In genomic region chr17:47324224-47325020, GRCh38 we compare ENCODE assay signal across 8 cellular contexts. TPM values are rescaled to one million over a fixed set of nuclear protein-coding genes. Genes with fewer than 3 reads are reported as not detected.
DNase-seq lines count a peak whose midpoint lies in the region; ATAC-seq, FAIRE-seq and TF ChIP-seq lines count a peak whose summit lies in the region.

No MANE protein-coding gene starts in this region.

- peak overlapping the region; percentile 91 to 97 for H3K27ac ChIP-seq in A549
- no peak overlapping the region for H3K27ac ChIP-seq in endodermal cell (ENCODE audit: low read depth, low read length)
- peak overlapping the region; percentile 90 to 95 for H3K27ac ChIP-seq in mucosa of rectum (ENCODE audit: low read depth in 2 of 2, low read length in 2 of 2)
- H3K27ac ChIP-seq in stomach smooth muscle (ENCODE audit: low read length), result peak overlapping the region; percentile 64

- no peak; the same call in 1 of the 2 replicates for TF ChIP-seq POLR2A in A549 (IDR thresholded peaks at IDR 0.05; ENCODE audit: low read length)

- H3K36me3 ChIP-seq in endodermal cell (ENCODE audit: control insufficient read depth, insufficient read depth, low read length), result no peaks in the 10 kb centered on the region
- H3K36me3 ChIP-seq in mucosa of rectum (ENCODE audit: control insufficient read depth in 2 of 2, insufficient read depth in 2 of 2, low read length in 2 of 2), result no peaks in the 10 kb centered on the region
- no peaks in the 10 kb centered on the region for H3K36me3 ChIP-seq in stomach smooth muscle (ENCODE audit: control insufficient read depth in 2 of 2, insufficient read depth in 2 of 2, low read length in 2 of 2)

- under 1% methylated on average over 28 of the region's 28 CpGs for WGBS in A549 (ENCODE audit: missing lambda C conversion rate)
- 79 to 84% methylated on average over 20 to 28 of the region's 28 CpGs for WGBS in endodermal cell (ENCODE audit: insufficient coverage in 1 of 2, insufficient read length in 1 of 2), 2 experiments

- POLR2A ChIA-PET in A549 (lab: Yijun Ruan, JAX), result interaction anchor here (0.6 to 2.4 kb wide), 16 partner anchors 9 to 325 kb away, joined by 3 to 10 read pairs (median 4); partner anchors contain the start of genes CDC27 and KPNB1

- no peak for TF ChIP-seq CTCF in A549 (IDR thresholded peaks at IDR 0.05)
- no peak for TF ChIP-seq CTCF in endodermal cell (conservative IDR thresholded peaks at IDR 0.05)

- peak overlapping the region; percentile 74 for H3K4me3 Mint-ChIP-seq in endodermal cell

- H3K9ac ChIP-seq in endodermal cell (ENCODE audit: extremely low read depth, low read length, poor library complexity, severe bottlenecking) (no peak overlapping the region), mucosa of rectum (ENCODE audit: low read depth in 1 of 2, low read length in 2 of 2) (peak overlapping the region; percentile 82 to 91), stomach smooth muscle (ENCODE audit: low read length in 2 of 2) (peak overlapping the region; percentile 79 to 90)

- H3K27me3 Mint-ChIP-seq in endodermal cell (ENCODE audit: insufficient read depth), result peaks cover 25% of the 10 kb centered on the region

- H3K4me3 ChIP-seq in A549 (peak overlapping the region; percentile 80), endodermal cell (ENCODE audit: low read length) (peak overlapping the region; percentile 74), mucosa of rectum (ENCODE audit: low read length in 2 of 2) (peak overlapping the region; percentile 83 to 97), stomach smooth muscle (ENCODE audit: low read length in 2 of 2) (peak overlapping the region; percentile 78 to 84)

- TF ChIP-seq EP300 in A549 (IDR thresholded peaks at IDR 0.05), result no peak

- no peak; a peak in 1 of 5 replicates for TF ChIP-seq RAD21 in A549 (conservative IDR thresholded peaks at IDR 0.05 in 1 of 2, IDR thresholded peaks at IDR 0.05 in 1 of 2)

- DNase-seq in A549 (ENCODE audit: low read depth in 1 of 2, low spot score in 1 of 2) (peak; percentile 53 to 81), GM18507 (ENCODE audit: extremely low spot score, insufficient read length, low read depth) (no peak), NCI-H446 (lab: John Stamatoyannopoulos, UW) (peak; percentile 12 to 30), endodermal cell (peak; percentile 89)
- DNase-seq in activated CD4-positive, alpha-beta T cell treated with anti-CD3 and anti-CD28 coated beads, Interleukin-2, amount 50 U/mL, for 24 hours (ENCODE audit: low read depth in 1 of 2, low spot score in 1 of 2), result peak; percentile 20 to 29

- ATAC-seq in A549 (peak; percentile 79 to 83), HG02943 (IDR thresholded peaks at IDR 0.05; ENCODE audit: low read depth, unreplicated experiment) (peak; percentile 30)

- H3K9me3 Mint-ChIP-seq in endodermal cell, result peaks cover 9% of the 10 kb centered on the region

- H3K4me1 ChIP-seq in A549 (peaks cover 10% of the 10 kb centered on the region; the same call in 2 of the 3 replicates), endodermal cell (ENCODE audit: control insufficient read depth, insufficient read depth, low read length) (peaks cover 3% of the 10 kb centered on the region), mucosa of rectum (ENCODE audit: control insufficient read depth in 2 of 2, insufficient read depth in 2 of 2, low read length in 2 of 2) (peaks cover 4 to 10% of the 10 kb centered on the region in 2 donors), stomach smooth muscle (ENCODE audit: control insufficient read depth, insufficient read depth, low read length) (no peaks in the 10 kb centered on the region)

- H3K9me3 ChIP-seq in A549 (peaks cover 18% of the 10 kb centered on the region), endodermal cell (ENCODE audit: control insufficient read depth, low read length) (peaks cover 16% of the 10 kb centered on the region), mucosa of rectum (ENCODE audit: control insufficient read depth in 2 of 2, low read length in 2 of 2) (no peaks in the 10 kb centered on the region), stomach smooth muscle (ENCODE audit: control insufficient read depth in 2 of 2, low read length in 2 of 2) (no peaks in the 10 kb centered on the region)

- no peak for FAIRE-seq in A549 (lab: Jason Lieb, UNC)
- FAIRE-seq in GM18507 (lab: Jason Lieb, UNC), result peak; percentile 85

- CTCF ChIA-PET in A549 (lab: Yijun Ruan, JAX), result interaction anchor here (0.5 to 2.7 kb wide), 13 partner anchors 9 to 431 kb away, joined by 3 to 13 read pairs (median 4); no protein-coding TSS in a partner anchor

- peak overlapping the region; percentile 99 for H3K27ac Mint-ChIP-seq in endodermal cell

- H3K4me1 Mint-ChIP-seq in endodermal cell, result peaks cover 8% of the 10 kb centered on the region

- H3K36me3 Mint-ChIP-seq in endodermal cell (ENCODE audit: low read depth), result no peaks in the 10 kb centered on the region

- H3K4me2 ChIP-seq in A549, result peak overlapping the region; percentile 98

- H3K27me3 ChIP-seq in endodermal cell (ENCODE audit: control insufficient read depth, insufficient read depth, low read length, poor library complexity, severe bottlenecking) (no peaks in the 10 kb centered on the region), mucosa of rectum (ENCODE audit: control insufficient read depth in 2 of 2, insufficient read depth in 2 of 2, low read length in 2 of 2) (no peaks in the 10 kb centered on the region), stomach smooth muscle (ENCODE audit: control insufficient read depth in 1 of 2, insufficient read depth in 2 of 2, low read length in 2 of 2) (no peaks in the 10 kb centered on the region)

TF ChIP-seq in A549, 52 proteins besides CTCF, POLR2A, EP300 and RAD21:
- TF ChIP-seq HOXB13 (CRISPR knock-in tag; IDR thresholded peaks at IDR 0.05; ENCODE audit: low read depth) (0 out of 2 replicates have a peak, but pooled peaks have one; percentile 12), KDM1A (IDR thresholded peaks at IDR 0.05; ENCODE audit: low read depth) (no peak), PBX3 (IDR thresholded peaks at IDR 0.05) (peak; percentile 22; the same call in 1 of the 2 replicates), EHF (CRISPR knock-in tag; IDR thresholded peaks at IDR 0.05) (0 out of 2 replicates have a peak, but pooled peaks have one; percentile 30), SMC3 (IDR thresholded peaks at IDR 0.05) (no peak), ZNF302 (CRISPR knock-in tag; IDR thresholded peaks at IDR 0.05) (no peak), HOXA7 (CRISPR knock-in tag; IDR thresholded peaks at IDR 0.05) (peak; percentile 42; the same call in 1 of the 2 replicates), ZSCAN20 (CRISPR knock-in tag; IDR thresholded peaks at IDR 0.05) (no peak), CHD4 (IDR thresholded peaks at IDR 0.05; ENCODE audit: borderline replicate concordance) (no peak), CHD2 (IDR thresholded peaks at IDR 0.05; ENCODE audit: low read length, partially characterized antibody) (no peak), POLR2AphosphoS2 (conservative IDR thresholded peaks at IDR 0.05; ENCODE audit: low read length) (no peak), RCOR1 (IDR thresholded peaks at IDR 0.05; ENCODE audit: low read depth, low read length) (no peak), JUNB (IDR thresholded peaks at IDR 0.05) (no peak)

RNA-seq across cellular contexts. Expression of gene EFCAB13, which starts 0.7 kb away (rescaled TPM):
- polyA plus RNA-seq in A549 (2011; rRNA removed), result 4.1 and 6.0 TPM in 2 replicates
- 0.79 and 1.2 TPM in 2 replicates for polyA plus RNA-seq in A549 (2012; cell fraction: cytosol; rRNA removed)
- polyA plus RNA-seq in A549 (2012; cell fraction: nucleus; rRNA removed), result 0.36 and 0.73 TPM in 2 replicates
- 2.9 to 4.2 TPM (median 3.2 TPM) in 3 replicates for polyA plus RNA-seq in A549 (2017; fragmentation: RNase III; extraction: RNeasy Plus Mini Kit Qiagen cat#74134 plus additional on column Dnase treatment)
- polyA minus RNA-seq in A549 (2011; rRNA and poly(A)+ RNA removed), result 0.74 and 2.2 TPM in 2 replicates
- 1 to 10 TPM; 4.3 to 8.9 TPM for total RNA-seq in endodermal cell
- polyA plus RNA-seq in endodermal cell (2013, experiment 1 of 2), result 0.89 TPM
- 0.99 TPM for polyA plus RNA-seq in endodermal cell (2013, experiment 2 of 2)
